In genomic region chr2:151381266-151381665, GRCh38 we compare ENCODE assay signal across 16 cellular contexts. TPM values are rescaled to one million over a fixed set of nuclear protein-coding genes. Genes with fewer than 3 reads are reported as not detected.
A peak's percentile ranks its signal among the peaks of the same experiment; 100 is the strongest.
DNase-seq lines count a peak whose midpoint lies in the region; ATAC-seq, FAIRE-seq and TF ChIP-seq lines count a peak whose summit lies in the region.
"Had no signal": no experiment of that assay in that cellular context is flagged by ENCODE, and none has a peak within 500 bp of the region (broad histone marks: within the 10 kb centered on the region; RNA-seq: fewer than 3 reads in every experiment).

No MANE protein-coding gene starts in this region.

- H3K4me3 Mint-ChIP-seq in osteocyte (ENCODE audit: unreplicated experiment), result no peak overlapping the region

- peaks cover 6% of the 10 kb centered on the region for H3K4me1 Mint-ChIP-seq in osteocyte (ENCODE audit: unreplicated experiment)

- H3K4me3 ChIP-seq in GM23248, result no peak overlapping the region
- H3K4me3 ChIP-seq in K562, result no peak overlapping the region
- H3K4me3 ChIP-seq in foreskin fibroblast (ENCODE audit: low read depth in 1 of 2, low read length in 2 of 2), result no peak overlapping the region
- H3K4me3 ChIP-seq: hepatocyte, thoracic aorta had no signal

- DNase-seq in GM23248 (no peak), K562 (ENCODE audit: extremely low read depth in 1 of 4, low spot score in 3 of 4) (no peak), foreskin fibroblast (peak; percentile 32 to 55), osteocyte (ENCODE audit: extremely low spot score, unreplicated experiment) (no peak), Right ventricle myocardium inferior (ENCODE audit: missing footprints) (no peak), OCI-M2 (lab: John Stamatoyannopoulos, UW; ENCODE audit: unreplicated experiment) (no peak), NCI-H187 (lab: John Stamatoyannopoulos, UW) (no peak)
- DNase-seq in activated T-cell treated with anti-CD3 and anti-CD28 coated beads, Interleukin-2, amount 50 U/mL, for 48 hours, result no peak
- DNase-seq: activated naive CD4-positive, alpha-beta T cell treated with Interleukin-2 at 50 U/mL for 16 hours; BE2C; NCI-H1105 treated with DMSO at 0.1 percent for 48 hours; NCI-H2171; NCI-H774 had no signal

- no peaks in the 10 kb centered on the region for H3K9me2 ChIP-seq in GM23248 (ENCODE audit: insufficient read depth)

- no peak for TF ChIP-seq RAD21 in K562 (CRISPR knock-in tag; conservative IDR thresholded peaks at IDR 0.05 in 1 of 2, IDR thresholded peaks at IDR 0.05 in 1 of 2)

- peak overlapping the region; percentile 60; the same call in 1 of the 2 replicates for H2AFZ ChIP-seq in GM23248
- H2AFZ ChIP-seq in K562 (ENCODE audit: low read depth, low read length), result peak overlapping the region; percentile 60
- H2AFZ ChIP-seq: hepatocyte had no signal

- H3F3A ChIP-seq in GM23248 (ENCODE audit: insufficient read depth), result no peaks in the 10 kb centered on the region

- H3K27ac ChIP-seq in GM23248 (no peak overlapping the region), K562 (ENCODE audit: extremely low read depth, low read depth, low read length) (no peak overlapping the region)
- H3K27ac ChIP-seq: hepatocyte, thoracic aorta had no signal

- H3K9me1 ChIP-seq in K562 (ENCODE audit: control insufficient read depth, insufficient read depth, low read length), result no peaks in the 10 kb centered on the region

- 93% methylated on average over 2 of the region's 2 CpGs for WGBS in GM23248 (ENCODE audit: low coverage in 1 of 2, low lambda C conversion rate in 2 of 2, missing lambda C conversion rate in 2 of 2), 2 experiments
- WGBS in K562 (ENCODE audit: insufficient coverage, low coverage, missing lambda C conversion rate), result 60% methylated on average over 2 of the region's 2 CpGs

- FAIRE-seq in K562 (lab: Jason Lieb, UNC), result no peak

- no peaks in the 10 kb centered on the region for H4K20me1 ChIP-seq in GM23248 (ENCODE audit: insufficient read depth)
- H4K20me1 ChIP-seq in K562 (replicated peaks; ENCODE audit: control insufficient read depth, insufficient read depth, low read length), result no peaks in the 10 kb centered on the region

- no peaks in the 10 kb centered on the region for H3K27me3 ChIP-seq in GM23248 (replicated peaks; ENCODE audit: insufficient read depth)
- H3K27me3 ChIP-seq in K562 (ENCODE audit: control insufficient read depth in 2 of 2, insufficient read depth in 2 of 2, low read length in 2 of 2), result no peaks in the 10 kb centered on the region
- H3K27me3 ChIP-seq: BE2C, hepatocyte had no signal

- CTCF ChIA-PET in K562 (lab: Yijun Ruan, JAX; ENCODE audit: low intra/inter-chr PET ratio), result no interaction called here

- BruUV-seq in K562 (replicated peaks; lab: Mats Ljungman, UMichigan), result no TSS peak

- no peak for TF ChIP-seq EP300 in K562 (IDR thresholded peaks at IDR 0.05; ENCODE audit: low read length)

- intact Hi-C loops in K562 (cut with micrococcal nuclease), result no loop called here
- intact Hi-C loops in Right ventricle myocardium inferior (cut with DNase I), result no loop called here

- no peaks in the 10 kb centered on the region for H3K9me3 Mint-ChIP-seq in osteocyte (ENCODE audit: unreplicated experiment)

- TF ChIP-seq CTCF in K562 (IDR thresholded peaks at IDR 0.05 in 2 of 3, conservative IDR thresholded peaks at IDR 0.05 in 1 of 3; ENCODE audit: insufficient read depth in 2 of 3, low read depth in 1 of 3, low read length in 3 of 3) (no peak), foreskin fibroblast (IDR thresholded peaks at IDR 0.05; ENCODE audit: low read depth, low read length) (no peak), osteocyte (IDR thresholded peaks at IDR 0.05) (no peak)

- H3K9ac ChIP-seq in GM23248, result no peak overlapping the region
- no peak overlapping the region for H3K9ac ChIP-seq in K562 (ENCODE audit: insufficient read depth in 1 of 2, low read depth in 2 of 2, low read length in 2 of 2)

- peak overlapping the region; percentile 62 for H3K27ac Mint-ChIP-seq in osteocyte (ENCODE audit: unreplicated experiment)

- H3K36me3 ChIP-seq in GM23248 (ENCODE audit: low read depth) (no peaks in the 10 kb centered on the region), K562 (ENCODE audit: control insufficient read depth, insufficient read depth, low read length) (no peaks in the 10 kb centered on the region)
- H3K36me3 ChIP-seq: BE2C, thoracic aorta had no signal

- POLR2A ChIA-PET in K562 (lab: Yijun Ruan, JAX), result no interaction called here

- H3K79me2 ChIP-seq in GM23248 (ENCODE audit: insufficient read depth) (no peaks in the 10 kb centered on the region), K562 (ENCODE audit: control insufficient read depth, insufficient read depth, low read length) (no peaks in the 10 kb centered on the region)
- H3K79me2 ChIP-seq: hepatocyte had no signal

- peaks cover 3% of the 10 kb centered on the region for H3K9me3 ChIP-seq in GM23248 (ENCODE audit: low read depth)
- no peaks in the 10 kb centered on the region for H3K9me3 ChIP-seq in K562 (replicated peaks; ENCODE audit: control insufficient read depth, insufficient read depth, low read depth, low read length)
- H3K9me3 ChIP-seq: BE2C, thoracic aorta had no signal

- H3K4me1 ChIP-seq in GM23248 (ENCODE audit: insufficient read depth) (0 out of 2 replicates have a peak, but pooled peaks cover 3% of the 10 kb centered on the region), K562 (replicated peaks in 1 of 2; ENCODE audit: control insufficient read depth in 2 of 2, insufficient read depth in 2 of 2, low read length in 2 of 2) (peaks cover 0 to 6% of the 10 kb centered on the region in 2 experiments; a peak in 2 of 5 replicates)
- H3K4me1 ChIP-seq: BE2C had no signal

- ATAC-seq in K562, result no peak
- ATAC-seq in Right ventricle myocardium inferior, result no peak

- no peak for TF ChIP-seq POLR2A in K562 (conservative IDR thresholded peaks at IDR 0.05)

- H3K36me3 Mint-ChIP-seq in osteocyte (ENCODE audit: unreplicated experiment), result no peaks in the 10 kb centered on the region

- in situ Hi-C loops in GM23248 (cut with MboI) (no loop called here), K562 (cut with MboI) (no loop called here)

- no peaks in the 10 kb centered on the region for H3K27me3 Mint-ChIP-seq in osteocyte (ENCODE audit: unreplicated experiment)

- no peak overlapping the region for H3K4me2 ChIP-seq in GM23248 (ENCODE audit: unreplicated experiment)
- H3K4me2 ChIP-seq in K562 (ENCODE audit: insufficient read depth, low read length), result no peak overlapping the region
- H3K4me2 ChIP-seq: hepatocyte had no signal

TF ChIP-seq in K562, 482 proteins besides CTCF, POLR2A, EP300 and RAD21 (continues in another document):
- TF ChIP-seq SUPT5H (IDR thresholded peaks at IDR 0.05) (no peak), ZFP36 (IDR thresholded peaks at IDR 0.05; ENCODE audit: low read depth, low read length, partially characterized antibody) (no peak), TARDBP (IDR thresholded peaks at IDR 0.05) (no peak), HNRNPH1 (optimal IDR thresholded peaks at IDR 0.05; ENCODE audit: low read depth, low read length) (no peak), PPARD (CRISPR knock-in tag; IDR thresholded peaks at IDR 0.05) (no peak)

RNA-seq across cellular contexts. Expression of gene TNFAIP6, which starts 23.9 kb away (rescaled TPM):
- 4.5 and 8.9 TPM in 2 replicates for total RNA-seq in GM23248 (2014; rRNA removed; shearing (Covaris generic))
- polyA plus RNA-seq in GM23248 (2016; fragmentation: Nextera tagmentation; extraction: Ambion mirVana) (10.2 and 10.7 TPM in 2 replicates), K562 (2011; rRNA removed) (not detected in 2 replicates), K562 (2014; fragmentation: Illumina TruSeq; extraction: Trizol) (0.07 and 0.32 TPM in 2 replicates), K562 (2014; fragmentation: Nextera tagmentation; extraction: Ambion mirVana) (under 1 TPM; 0.08 to 0.28 TPM), K562 (2014; rRNA removed) (not detected in 2 replicates)
- not detected in 2 replicates for total RNA-seq in K562 (2011; cell fraction: chromatin; rRNA removed; ENCODE audit: low replicate concordance)
- not detected in 2 replicates for total RNA-seq in K562 (2011; cell fraction: nucleolus; rRNA removed)
- total RNA-seq in K562 (2011; cell fraction: nucleoplasm; rRNA removed), result not detected in 2 replicates
- total RNA-seq in K562 (2014; rRNA removed) (not detected in 2 replicates), K562 (2014; rRNA removed; fragmentation: Illumina TruSeq; extraction: Trizol) (not detected in 2 replicates), K562 (2015; rRNA removed; fragmentation: Illumina TruSeq; extraction: Trizol) (not detected in 2 replicates), K562 (2021) (not detected in 2 replicates), osteocyte (not detected in 2 replicates), Right ventricle myocardium inferior (2.9 TPM)
- not detected in 2 replicates for polyA plus RNA-seq in K562 (2011; cell fraction: cytosol; rRNA removed)
- not detected in 2 replicates for polyA plus RNA-seq in K562 (2011; cell fraction: nucleus; rRNA removed)
- polyA plus RNA-seq in K562 (2012), result 0.11 and 0.16 TPM in 2 replicates
- polyA minus RNA-seq in K562 (2011; rRNA and poly(A)+ RNA removed), result not detected in 2 replicates
- not detected in 2 replicates for polyA minus RNA-seq in K562 (2011; cell fraction: cytosol; rRNA and poly(A)+ RNA removed)
- polyA minus RNA-seq in K562 (2011; cell fraction: nucleus; rRNA and poly(A)+ RNA removed), result not detected in 2 replicates
- total RNA-seq: dermis microvascular lymphatic vessel endothelial cell had no signal

RNA-seq across cellular contexts. Expression of gene RIF1, which starts 28.4 kb away (rescaled TPM):
- 20.9 and 24.8 TPM in 2 replicates for total RNA-seq in GM23248 (2014; rRNA removed; shearing (Covaris generic))
- polyA plus RNA-seq in GM23248 (2016; fragmentation: Nextera tagmentation; extraction: Ambion mirVana) (26.5 and 28.7 TPM in 2 replicates), K562 (2011; rRNA removed) (33.1 and 44.2 TPM in 2 replicates), K562 (2014; fragmentation: Illumina TruSeq; extraction: Trizol) (37.7 and 42.1 TPM in 2 replicates), K562 (2014; fragmentation: Nextera tagmentation; extraction: Ambion mirVana) (10 to 100 TPM; 11.0 to 15.4 TPM), K562 (2014; rRNA removed) (20.4 and 23.3 TPM in 2 replicates)
- 125 and 339 TPM in 2 replicates for total RNA-seq in K562 (2011; cell fraction: chromatin; rRNA removed; ENCODE audit: low replicate concordance)
- 42.2 and 56.6 TPM in 2 replicates for total RNA-seq in K562 (2011; cell fraction: nucleolus; rRNA removed)
- total RNA-seq in K562 (2011; cell fraction: nucleoplasm; rRNA removed), result 119 and 205 TPM in 2 replicates
- total RNA-seq in K562 (2014; rRNA removed) (54.5 and 55.2 TPM in 2 replicates), K562 (2014; rRNA removed; fragmentation: Illumina TruSeq; extraction: Trizol) (105 and 121 TPM in 2 replicates), K562 (2015; rRNA removed; fragmentation: Illumina TruSeq; extraction: Trizol) (99.6 and 109 TPM in 2 replicates), K562 (2021) (90.2 and 94.5 TPM in 2 replicates), osteocyte (36.7 and 39.3 TPM in 2 replicates), Right ventricle myocardium inferior (12.7 TPM)
- 6.4 and 12.7 TPM in 2 replicates for polyA plus RNA-seq in K562 (2011; cell fraction: cytosol; rRNA removed)
- polyA plus RNA-seq in K562 (2011; cell fraction: nucleus; rRNA removed), result 48.9 and 51.6 TPM in 2 replicates
- 20.0 and 20.4 TPM in 2 replicates for polyA plus RNA-seq in K562 (2012)
- 236 and 268 TPM in 2 replicates for polyA minus RNA-seq in K562 (2011; rRNA and poly(A)+ RNA removed)
- polyA minus RNA-seq in K562 (2011; cell fraction: cytosol; rRNA and poly(A)+ RNA removed), result 49.4 and 73.9 TPM in 2 replicates
- 95.9 and 175 TPM in 2 replicates for polyA minus RNA-seq in K562 (2011; cell fraction: nucleus; rRNA and poly(A)+ RNA removed)

Comparison
In these comparisons a context has a peak if more than half of its experiments do, and no peak if none do; other contexts are left out.
1. DNase-seq: peak in foreskin fibroblast (2 of 2); none in GM23248 (single experiment), K562 (0 of 4), osteocyte (single experiment), Right ventricle myocardium inferior (single experiment), OCI-M2 (single experiment), NCI-H187 (0 of 2) and activated T-cell treated with anti-CD3 and anti-CD28 coated beads, Interleukin-2, amount 50 U/mL, for 48 hours (0 of 2).